Comparison of ENCODE assay signal across 8 cellular contexts in genomic region chr9:35102769-35103659, GRCh38. TPM values are rescaled to one million over a fixed set of nuclear protein-coding genes. Genes with fewer than 3 reads are reported as not detected.
DNase-seq lines count a peak whose midpoint lies in the region; ATAC-seq and TF ChIP-seq lines count a peak whose summit lies in the region.

A gene with protein sequence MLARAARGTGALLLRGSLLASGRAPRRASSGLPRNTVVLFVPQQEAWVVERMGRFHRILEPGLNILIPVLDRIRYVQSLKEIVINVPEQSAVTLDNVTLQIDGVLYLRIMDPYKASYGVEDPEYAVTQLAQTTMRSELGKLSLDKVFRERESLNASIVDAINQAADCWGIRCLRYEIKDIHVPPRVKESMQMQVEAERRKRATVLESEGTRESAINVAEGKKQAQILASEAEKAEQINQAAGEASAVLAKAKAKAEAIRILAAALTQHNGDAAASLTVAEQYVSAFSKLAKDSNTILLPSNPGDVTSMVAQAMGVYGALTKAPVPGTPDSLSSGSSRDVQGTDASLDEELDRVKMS (minus strand): TSS chr9:35103131. CDS start chr9:35103094, 37 bp downstream.

- intact Hi-C loops in T-helper 2 cell treated with Interferon-gamma antibody and Interleukin-4, amounts not matched to agents 100 ng/mL and 5 ng/mL, for 36 hours (cut with micrococcal nuclease), result loop anchor here (1.0 kb wide), 3 partner anchors 8 to 23 kb away; no protein-coding TSS in a partner anchor
- intact Hi-C loops in right cardiac atrium (cut with DNase I) (no loop called here), uterus (cut with DNase I; ENCODE audit: low total_unique reads) (no loop called here)

- H3K4me3 ChIP-seq in right cardiac atrium (ENCODE audit: low read length) (peak within 1 kb of the TSS; percentile 84), uterus (peak within 1 kb of the TSS; percentile 60 to 95)

- peak; percentile 63 for DNase-seq in NCI-H187 treated with DMSO at 0.1 percent for 48 hours (lab: John Stamatoyannopoulos, UW)
- peak; percentile 62 to 98 (median 93) for DNase-seq in anterior cingulate cortex (lab: John Stamatoyannopoulos, UW)
- peak; percentile 95 to 96 (median 96) for DNase-seq in right cardiac atrium
- peak; percentile 90 for DNase-seq in pulmonary artery endothelial cell (ENCODE audit: low read depth, low spot score)
- peak; percentile 94 to 96 for DNase-seq in uterus

- no peaks in the 10 kb centered on the region for H3K36me3 ChIP-seq in uterus

- ATAC-seq in GM18499 (IDR thresholded peaks at IDR 0.05; ENCODE audit: insufficient read depth, unreplicated experiment), result peak; percentile 79
- ATAC-seq in HG02943 (IDR thresholded peaks at IDR 0.05; ENCODE audit: low read depth, unreplicated experiment), result peak; percentile 97
- ATAC-seq in right cardiac atrium, result peak; percentile 96

- H3K27me3 ChIP-seq in right cardiac atrium (ENCODE audit: control insufficient read depth, insufficient read depth) (no peaks in the 10 kb centered on the region), uterus (no peaks in the 10 kb centered on the region)

- TF ChIP-seq CTCF in uterus (IDR thresholded peaks at IDR 0.05), result peak in 2 of 4 experiments; percentile 24 to 48

- no peaks in the 10 kb centered on the region for H3K4me1 ChIP-seq in right cardiac atrium (ENCODE audit: control insufficient read depth, insufficient read depth, low read length)
- no peaks in the 10 kb centered on the region for H3K4me1 ChIP-seq in uterus

- TF ChIP-seq POLR2A in uterus (IDR thresholded peaks at IDR 0.05), result peak; percentile 47 to 66

- H3K9me3 ChIP-seq in right cardiac atrium (ENCODE audit: control insufficient read depth, low read length) (no peaks in the 10 kb centered on the region), uterus (no peaks in the 10 kb centered on the region)

- peak within 1 kb of the TSS; percentile 96 for H3K27ac ChIP-seq in right cardiac atrium (ENCODE audit: low read length)
- H3K27ac ChIP-seq in uterus, result peak within 1 kb of the TSS; percentile 90

- under 1% methylated on average over 57 of the region's 57 CpGs for WGBS in right cardiac atrium

RNA-seq across cellular contexts. Expression of the gene that starts here (rescaled TPM):
- 139 and 143 TPM in 2 replicates for total RNA-seq in T-helper 2 cell treated with Interferon-gamma antibody and Interleukin-4, amounts not matched to agents 100 ng/mL and 5 ng/mL, for 36 hours
- 100 to 1,000 TPM; 104 to 117 (median 110) TPM for total RNA-seq in right cardiac atrium
- 118 TPM for polyA plus RNA-seq in right cardiac atrium
- 275 and 339 TPM in 2 replicates for total RNA-seq in pulmonary artery endothelial cell
- 100 to 1,000 TPM in 1 of 4 donors, 10 to 100 TPM in 3; 58.4 to 107 (median 63.4) TPM for total RNA-seq in uterus

Comparison
In these comparisons a context has a peak if more than half of its experiments do, and no peak if none do; other contexts are left out.
1. Peak in every context shown above with its lines: DNase-seq, ATAC-seq, H3K4me3 ChIP-seq and H3K27ac ChIP-seq.